ENCODE assay signal across 8 cellular contexts in the genomic region with DNA sequence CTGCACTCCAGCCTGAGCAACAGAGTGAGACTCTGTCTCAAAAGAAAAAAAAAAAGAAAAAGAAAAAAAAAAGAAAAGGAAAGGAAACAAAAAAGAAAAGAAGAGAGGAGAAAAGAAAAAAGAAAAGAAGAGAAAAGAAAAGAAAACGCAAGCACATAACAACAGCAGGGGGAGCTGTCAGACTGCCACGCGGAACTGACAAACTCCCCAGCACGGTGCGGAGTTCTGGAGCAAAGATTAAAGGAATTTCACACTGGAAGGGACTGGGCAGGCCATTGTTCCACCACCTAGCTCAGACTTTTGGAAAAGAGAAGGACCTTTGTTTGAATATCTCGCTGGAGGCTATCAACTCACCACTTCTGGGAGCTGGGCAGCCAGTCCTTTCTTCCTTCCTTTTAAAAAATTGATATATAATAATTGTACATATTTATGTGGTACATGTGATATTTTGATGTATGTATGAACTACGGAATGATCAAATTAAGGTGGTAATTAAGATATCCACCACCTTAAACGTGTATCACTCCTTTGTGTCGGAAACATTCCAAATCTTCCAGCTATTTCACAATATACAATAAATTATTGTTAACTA. TPM values are rescaled to one million over a fixed set of nuclear protein-coding genes. Genes with fewer than 3 reads are reported as not detected.
DNase-seq lines count a peak whose midpoint lies in the region; ATAC-seq and TF ChIP-seq lines count a peak whose summit lies in the region.

No MANE protein-coding gene starts in this region.

- H3K9me3 ChIP-seq in cardiac muscle cell (ENCODE audit: low read depth) = no peaks in the 10 kb centered on the region

- H3K36me3 Mint-ChIP-seq in nephron progenitor cell (ENCODE audit: low read depth) = no peaks in the 10 kb centered on the region
- H3K36me3 Mint-ChIP-seq in naive thymus-derived CD8-positive, alpha-beta T cell = no peaks in the 10 kb centered on the region

- peak; percentile 71 for TF ChIP-seq CTCF in cardiac muscle cell (IDR thresholded peaks at IDR 0.05; ENCODE audit: low read depth, low read length)
- TF ChIP-seq CTCF in dorsolateral prefrontal cortex (IDR thresholded peaks at IDR 0.05 in 54 of 56, conservative IDR thresholded peaks at IDR 0.05 in 2 of 56; ENCODE audit: low read depth in 1 of 56, partially characterized antibody in 56 of 56) = peak in 54 of 56 donors; percentile 31 to 70 (median 54)
- peak; percentile 71 for TF ChIP-seq CTCF in nephron progenitor cell (IDR thresholded peaks at IDR 0.05)

- H3K27ac Mint-ChIP-seq in nephron progenitor cell = no peak overlapping the region
- no peak overlapping the region for H3K27ac Mint-ChIP-seq in naive thymus-derived CD8-positive, alpha-beta T cell

- H3K9me3 Mint-ChIP-seq in nephron progenitor cell = no peaks in the 10 kb centered on the region
- no peaks in the 10 kb centered on the region for H3K9me3 Mint-ChIP-seq in naive thymus-derived CD8-positive, alpha-beta T cell

- H3K27me3 ChIP-seq in cardiac muscle cell (no peaks in the 10 kb centered on the region), dorsolateral prefrontal cortex (no peaks in the 10 kb centered on the region)

- peaks cover 3% of the 10 kb centered on the region for H3K27me3 Mint-ChIP-seq in nephron progenitor cell (ENCODE audit: low read depth, poor library complexity)
- peaks cover 0 to 5% (median 4%) of the 10 kb centered on the region in 5 donors for H3K27me3 Mint-ChIP-seq in naive thymus-derived CD8-positive, alpha-beta T cell

- POLR2A ChIA-PET in naive thymus-derived CD8-positive, alpha-beta T cell (lab: Charles Lee) = no interaction called here

- H3K4me3 Mint-ChIP-seq in nephron progenitor cell = no peak overlapping the region
- H3K4me3 Mint-ChIP-seq in naive thymus-derived CD8-positive, alpha-beta T cell = no peak overlapping the region

- peaks cover 18% of the 10 kb centered on the region for H3K4me1 Mint-ChIP-seq in nephron progenitor cell
- peaks cover 0 to 3% (median 1%) of the 10 kb centered on the region in 4 donors for H3K4me1 Mint-ChIP-seq in naive thymus-derived CD8-positive, alpha-beta T cell

- no peak for ATAC-seq in left ventricle myocardium superior
- ATAC-seq in naive thymus-derived CD8-positive, alpha-beta T cell = no peak

- intact Hi-C loops in left ventricle myocardium superior (cut with micrococcal nuclease) (no loop called here), dorsolateral prefrontal cortex (cut with DNase I) (no loop called here)

- DNase-seq in cardiac muscle cell (ENCODE audit: low read depth in 1 of 2, low spot score in 1 of 2) (peak; percentile 74 to 78), left ventricle myocardium superior (no peak), NCI-H82 (lab: John Stamatoyannopoulos, UW) (peak; percentile 84), dorsolateral prefrontal cortex (peak in 4 of 10 donors; percentile 15 to 50 (median 46)), nephron progenitor cell (peak; percentile 60), cortex of kidney (lab: John Stamatoyannopoulos, UW) (no peak), cerebellum (ENCODE audit: low spot score) (no peak)
- no peak for DNase-seq in naive thymus-derived CD8-positive, alpha-beta T cell

- H3K27ac ChIP-seq in cardiac muscle cell = no peak overlapping the region
- H3K27ac ChIP-seq in dorsolateral prefrontal cortex = no peak overlapping the region

- H3K4me1 ChIP-seq in cardiac muscle cell (ENCODE audit: low read depth) = no peaks in the 10 kb centered on the region

- H3K36me3 ChIP-seq in cardiac muscle cell = no peaks in the 10 kb centered on the region

- H3K4me3 ChIP-seq in cardiac muscle cell (no peak overlapping the region), dorsolateral prefrontal cortex (no peak overlapping the region)

RNA-seq across cellular contexts. Expression of a gene that starts 40.5 kb away (rescaled TPM):
- not detected in 2 replicates for total RNA-seq in cardiac muscle cell
- polyA plus RNA-seq in cardiac muscle cell = not detected in 2 replicates
- total RNA-seq in left ventricle myocardium superior = not detected
- total RNA-seq in dorsolateral prefrontal cortex = not detected
- not detected for total RNA-seq in naive thymus-derived CD8-positive, alpha-beta T cell
- polyA plus RNA-seq in naive thymus-derived CD8-positive, alpha-beta T cell = not detected
- not detected for total RNA-seq in cerebellum

Comparison
In these comparisons a context has a peak if more than half of its experiments do, and no peak if none do; other contexts are left out.
1. DNase-seq: peak in cardiac muscle cell (2 of 2), NCI-H82 (single experiment) and nephron progenitor cell (single experiment); none in left ventricle myocardium superior (single experiment), cortex of kidney (single experiment), naive thymus-derived CD8-positive, alpha-beta T cell (0 of 10) and cerebellum (single experiment).
2. Peak in every context shown above with its lines, with median percentiles within 50 percentile points of each other: CTCF ChIP-seq.